17 cellular contexts compared by ENCODE assay signal in genomic region chr1:205580140-205580922, GRCh38. TPM values are rescaled to one million over a fixed set of nuclear protein-coding genes. Genes with fewer than 3 reads are reported as not detected.
DNase-seq lines count a peak whose midpoint lies in the region; ATAC-seq and TF ChIP-seq lines count a peak whose summit lies in the region.
"Had no signal": no experiment of that assay in that cellular context is flagged by ENCODE, and none has a peak within 500 bp of the region (broad histone marks: within the 10 kb centered on the region; RNA-seq: fewer than 3 reads in every experiment).

No MANE protein-coding gene starts in this region.

- no peak overlapping the region for H3K4me3 ChIP-seq in mucosa of descending colon
- no peak overlapping the region for H3K4me3 ChIP-seq in suprapubic skin
- H3K4me3 ChIP-seq in transverse colon, result no peak overlapping the region

- H3K36me3 ChIP-seq in mucosa of descending colon (ENCODE audit: low read depth), result no peaks in the 10 kb centered on the region
- no peaks in the 10 kb centered on the region for H3K36me3 ChIP-seq in suprapubic skin
- no peaks in the 10 kb centered on the region for H3K36me3 ChIP-seq in transverse colon

- H3K4me1 Mint-ChIP-seq in WTC11, result peaks cover 12% of the 10 kb centered on the region

- H3K4me3 Mint-ChIP-seq in WTC11, result no peak overlapping the region
- H3K4me3 Mint-ChIP-seq: CD8-positive, alpha-beta memory T cell had no signal

- ATAC-seq in WTC11 (no peak), mucosa of descending colon (no peak)
- ATAC-seq: Right ventricle myocardium inferior had no signal

- peaks cover 21% of the 10 kb centered on the region for H3K4me1 ChIP-seq in mucosa of descending colon (ENCODE audit: low read depth)
- peaks cover 21% of the 10 kb centered on the region for H3K4me1 ChIP-seq in suprapubic skin
- peaks cover 14 to 32% (median 23%) of the 10 kb centered on the region in 4 donors for H3K4me1 ChIP-seq in transverse colon

- POLR2A ChIA-PET in WTC11 (lab: Charles Lee), result no interaction called here

- 80% methylated on average over 13 of the region's 15 CpGs for WGBS in suprapubic skin
- WGBS in transverse colon (ENCODE audit: low coverage in 1 of 2), 2 donors, result 79 to 87% methylated on average over 3 to 14 of the region's 15 CpGs

- TF ChIP-seq EP300 in suprapubic skin (IDR thresholded peaks at IDR 0.05) (no peak), transverse colon (IDR thresholded peaks at IDR 0.05; ENCODE audit: low read depth) (no peak)

- TF ChIP-seq POLR2A in suprapubic skin (IDR thresholded peaks at IDR 0.05), result no peak
- TF ChIP-seq POLR2A in transverse colon (IDR thresholded peaks at IDR 0.05), result no peak

- H3K27ac ChIP-seq in suprapubic skin (no peak overlapping the region), transverse colon (no peak overlapping the region)
- H3K27ac ChIP-seq: 22Rv1 had no signal

- no peaks in the 10 kb centered on the region for H3K9me3 Mint-ChIP-seq in WTC11
- H3K9me3 Mint-ChIP-seq: CD8-positive, alpha-beta memory T cell had no signal

- in situ Hi-C loops in transverse colon (cut with MboI; ENCODE audit: low pct_ligation_motif_present in 1 of 4, low pct_unique_long_range_greater_than_20kb in 1 of 4, low sequenced_read_pairs in 3 of 4), result no loop called here

- peaks cover 5% of the 10 kb centered on the region; the same call in 1 of the 2 replicates for H3K27me3 Mint-ChIP-seq in WTC11 (ENCODE audit: low read depth)

- no peaks in the 10 kb centered on the region for H3K9me3 ChIP-seq in mucosa of descending colon
- H3K9me3 ChIP-seq in suprapubic skin, result no peaks in the 10 kb centered on the region
- H3K9me3 ChIP-seq in transverse colon, result no peaks in the 10 kb centered on the region

- DNase-seq in activated CD4-positive, CD25-positive, alpha-beta regulatory T cell treated with anti-CD3 and anti-CD28 coated beads, Interleukin-2, amount 50 U/mL, for 72 hours, result peak; percentile 15
- DNase-seq in activated CD4-positive, CD25-positive, alpha-beta regulatory T cell (lab: John Stamatoyannopoulos, UW), result no peak
- peak; percentile 5 for DNase-seq in WTC11 (ENCODE audit: low spot score)
- DNase-seq in mucosa of descending colon, result peak in 2 of 3 donors; percentile 4 to 36
- DNase-seq in suprapubic skin (ENCODE audit: low spot score in 2 of 2), result peak; percentile 45 to 55
- DNase-seq in globus pallidus (ENCODE audit: low spot score), result no peak
- no peak for DNase-seq in transverse colon
- no peak for DNase-seq in DMS53 (lab: John Stamatoyannopoulos, UW)
- DNase-seq: CD8-positive, alpha-beta memory T cell; EL; HCEC 1CT; NCI-H1436; NCI-H2081; NCI-H2227 treated with DMSO at 0.1 percent for 48 hours; NCI-H526 treated with DMSO at 0.1 percent for 48 hours had no signal

- H3K27me3 ChIP-seq in suprapubic skin (peaks cover 16% of the 10 kb centered on the region), transverse colon (no peaks in the 10 kb centered on the region)

- intact Hi-C loops in mucosa of descending colon (cut with DNase I, micrococcal nuclease), result no loop called here
- intact Hi-C loops in transverse colon (cut with DNase I; ENCODE audit: low total_unique reads), result loop anchor here (10.0 kb wide), 1 partner anchor 54 kb away; the partner anchor contains the start of gene ELK4

- TF ChIP-seq CTCF in WTC11 (IDR thresholded peaks at IDR 0.05) (no peak), mucosa of descending colon (IDR thresholded peaks at IDR 0.05) (no peak), suprapubic skin (IDR thresholded peaks at IDR 0.05) (no peak), transverse colon (IDR thresholded peaks at IDR 0.05) (no peak)

- CTCF ChIA-PET in WTC11 (lab: Charles Lee), result interaction anchor here (0.6 to 3.6 kb wide), 10 partner anchors 8 to 397 kb away, joined by 3 to 36 read pairs (median 4); partner anchors contain the start of gene ELK4

- H3K36me3 Mint-ChIP-seq in WTC11, result no peaks in the 10 kb centered on the region
- H3K36me3 Mint-ChIP-seq: CD8-positive, alpha-beta memory T cell had no signal

- no peak overlapping the region for H3K27ac Mint-ChIP-seq in WTC11

TF ChIP-seq in WTC11, 78 proteins besides CTCF, POLR2A, EP300 and RAD21:
- TF ChIP-seq HMGXB4 (CRISPR knock-in tag; IDR thresholded peaks at IDR 0.05), result no peak
- no peak for TF ChIP-seq RORB (CRISPR knock-in tag; IDR thresholded peaks at IDR 0.05)
- no peak for TF ChIP-seq ZNF121 (CRISPR knock-in tag; IDR thresholded peaks at IDR 0.05)
- TF ChIP-seq NR1H2 (CRISPR knock-in tag; IDR thresholded peaks at IDR 0.05), result no peak
- TF ChIP-seq USF1 (CRISPR knock-in tag; IDR thresholded peaks at IDR 0.05), result no peak
- TF ChIP-seq ETV6 (CRISPR knock-in tag; IDR thresholded peaks at IDR 0.05), result no peak
- no peak for TF ChIP-seq PRRX2 (CRISPR knock-in tag; IDR thresholded peaks at IDR 0.05)

RNA-seq across cellular contexts. Expression of gene ELK4, which starts 51.5 kb away (rescaled TPM):
- total RNA-seq in WTC11 (2021) (34.4 to 39.0 TPM (median 37.5 TPM) in 3 replicates), mucosa of descending colon (10 to 100 TPM; 43.1 to 60.6 (median 47.6) TPM), suprapubic skin (10 to 100 TPM; 30.9 to 52.6 (median 43.8) TPM), transverse colon (10 to 100 TPM; 16.0 to 24.1 (median 19.7) TPM)

Comparison
In these comparisons a context has a peak if more than half of its experiments do, and no peak if none do; other contexts are left out.
1. DNase-seq: peak in activated CD4-positive, CD25-positive, alpha-beta regulatory T cell treated with anti-CD3 and anti-CD28 coated beads, Interleukin-2, amount 50 U/mL, for 72 hours (single experiment), WTC11 (single experiment), mucosa of descending colon (2 of 3) and suprapubic skin (2 of 2); none in activated CD4-positive, CD25-positive, alpha-beta regulatory T cell (0 of 4), globus pallidus (single experiment), transverse colon (single experiment) and DMS53 (single experiment).